Comparison of ENCODE assay signal across 38 cellular contexts in the genomic region with DNA sequence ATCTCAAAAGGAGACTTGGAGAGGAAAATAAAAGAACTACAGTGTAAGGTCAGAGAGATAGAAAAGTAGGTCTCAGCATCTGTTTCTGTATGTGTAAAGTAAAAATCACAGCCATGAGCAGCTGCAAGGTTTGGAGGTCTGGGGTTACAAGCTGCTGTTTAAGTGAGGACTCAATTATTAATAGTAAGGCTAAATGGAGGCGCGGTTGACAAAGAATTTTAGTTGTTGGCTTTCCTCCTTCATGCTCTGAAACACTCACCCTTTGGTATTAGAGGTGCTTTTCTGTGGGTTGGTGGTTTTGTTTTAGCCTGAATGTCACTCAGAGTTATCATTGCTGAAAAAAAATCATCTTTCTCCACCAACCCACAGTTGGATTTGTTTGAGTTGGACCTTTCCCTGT. TPM values are rescaled to one million over a fixed set of nuclear protein-coding genes. Genes with fewer than 3 reads are reported as not detected.
"Had no signal": no experiment of that assay in that cellular context is flagged by ENCODE, and none has a peak within 500 bp of the region (broad histone marks: within the 10 kb centered on the region; RNA-seq: fewer than 3 reads in every experiment).

No MANE protein-coding gene starts in this region.

- H3K36me3 Mint-ChIP-seq: activated CD8-positive, alpha-beta memory T cell treated with anti-CD3 and anti-CD28 coated beads, Interleukin-2, amount 10 ng/mL, durations not matched to agents 7 days and 5 days; activated naive CD8-positive, alpha-beta T cell treated with anti-CD3 and anti-CD28 coated beads for 36 hours had no signal

- H3K27ac ChIP-seq: ascending aorta, cardiac muscle cell, SJCRH30, SK-N-MC, WERI-Rb-1 had no signal

- H3K4me3 ChIP-seq: ascending aorta, cardiac muscle cell, SJCRH30, SK-N-MC had no signal

- H3K4me1 ChIP-seq: ascending aorta, SJCRH30 had no signal

- H3K27me3 ChIP-seq: ascending aorta, cardiac muscle cell, SJCRH30 had no signal

- H3K4me3 Mint-ChIP-seq: activated CD8-positive, alpha-beta memory T cell treated with anti-CD3 and anti-CD28 coated beads, Interleukin-2, amount 10 ng/mL, durations not matched to agents 7 days and 5 days; activated naive CD8-positive, alpha-beta T cell treated with anti-CD3 and anti-CD28 coated beads for 36 hours; central memory CD8-positive, alpha-beta T cell had no signal

- H3K27ac Mint-ChIP-seq: activated CD8-positive, alpha-beta memory T cell treated with anti-CD3 and anti-CD28 coated beads, Interleukin-2, amount 10 ng/mL, durations not matched to agents 7 days and 5 days; activated naive CD8-positive, alpha-beta T cell treated with anti-CD3 and anti-CD28 coated beads for 36 hours had no signal

- H3K9me3 ChIP-seq: ascending aorta, SJCRH30 had no signal

- H3K4me1 Mint-ChIP-seq: activated naive CD8-positive, alpha-beta T cell treated with anti-CD3 and anti-CD28 coated beads for 36 hours; central memory CD8-positive, alpha-beta T cell had no signal

- H3K36me3 ChIP-seq: ascending aorta, cardiac muscle cell, SJCRH30, WERI-Rb-1 had no signal

- H3K9me3 Mint-ChIP-seq: activated naive CD8-positive, alpha-beta T cell treated with anti-CD3 and anti-CD28 coated beads for 36 hours; central memory CD8-positive, alpha-beta T cell had no signal

- ATAC-seq: activated CD8-positive, alpha-beta memory T cell treated with anti-CD3 and anti-CD28 coated beads, Interleukin-2, amount 10 ng/mL, durations not matched to agents 7 days and 5 days; Panc1 had no signal

- DNase-seq: activated CD4-positive, alpha-beta T cell treated with anti-CD3 and anti-CD28 coated beads for 1 hour; activated CD4-positive, alpha-beta T cell treated with anti-CD3 and anti-CD28 coated beads for 48 hours; activated CD4-positive, alpha-beta T cell treated with anti-CD3 and anti-CD28 coated beads, Interleukin-2, amount 50 U/mL, for 48 hours; activated CD4-positive, CD25-positive, alpha-beta regulatory T cell; activated CD8-positive, alpha-beta memory T cell treated with anti-CD3 and anti-CD28 coated beads for 24 hours; activated CD8-positive, alpha-beta memory T cell treated with anti-CD3 and anti-CD28 coated beads, Interleukin-2, amount 10 ng/mL, durations not matched to agents 7 days and 5 days; activated CD8-positive, alpha-beta memory T cell treated with anti-CD3 and anti-CD28 coated beads, Interleukin-2, amount 50 U/mL, for 48 hours; activated effector memory CD4-positive, alpha-beta T cell treated with anti-CD3 and anti-CD28 coated beads, Interleukin-2, amount 50 U/mL, for 16 hours; activated naive CD4-positive, alpha-beta T cell; activated naive CD4-positive, alpha-beta T cell treated with anti-CD3 and anti-CD28 coated beads, Interleukin-2, amount 50 U/mL, for 16 hours; activated naive CD8-positive, alpha-beta T cell treated with anti-CD3 and anti-CD28 coated beads for 36 hours; activated T-cell treated with anti-CD3 and anti-CD28 coated beads, Interleukin-2, amount 50 U/mL, for 48 hours; amniotic stem cell; Karpas-422; KBM-7; NCI-H1048; NCI-H1105 treated with DMSO at 0.1 percent for 48 hours; NCI-H1436; NCI-H1694; NCI-H1930; NCI-H2081 treated with DMSO at 0.1 percent for 48 hours; NCI-H226; NCI-H446 treated with DMSO at 0.1 percent for 48 hours; NCI-H69; SHP77; T1000 had no signal

RNA-seq across cellular contexts. Expression of gene HAO2, which starts 59.8 kb away (rescaled TPM):
- total RNA-seq: activated CD8-positive, alpha-beta memory T cell treated with anti-CD3 and anti-CD28 coated beads, Interleukin-2, amount 10 ng/mL, durations not matched to agents 7 days and 5 days; activated naive CD8-positive, alpha-beta T cell treated with anti-CD3 and anti-CD28 coated beads for 36 hours; ascending aorta; cardiac muscle cell; chondrocyte; MCF 10A; RPMI7951; SJCRH30; T-helper 1 cell treated with Interleukin-12 subunit alpha and Interleukin-12 subunit beta and Interleukin-4 antibody, amounts not matched to agents 30 ng/mL and 1 ng/mL, for 36 hours; T-helper 2 cell treated with Interferon-gamma antibody and Interleukin-4, amounts not matched to agents 100 ng/mL and 5 ng/mL, for 36 hours had no signal
- polyA plus RNA-seq: cardiac muscle cell had no signal
